ENCODE assay signal across 18 cellular contexts in genomic region chr22:46490538-46490937, GRCh38. TPM values are rescaled to one million over a fixed set of nuclear protein-coding genes. Genes with fewer than 3 reads are reported as not detected.
A peak's percentile ranks its signal among the peaks of the same experiment; 100 is the strongest.
DNase-seq lines count a peak whose midpoint lies in the region; ATAC-seq, FAIRE-seq and TF ChIP-seq lines count a peak whose summit lies in the region.
"Had no signal": no experiment of that assay in that cellular context is flagged by ENCODE, and none has a peak within 500 bp of the region (broad histone marks: within the 10 kb centered on the region; RNA-seq: fewer than 3 reads in every experiment).

No MANE protein-coding gene starts in this region.

- H2BK120ac ChIP-seq in trophoblast cell (ENCODE audit: insufficient read depth, low read length, poor library complexity) = peak overlapping the region; percentile 57

- peak overlapping the region; percentile 54 for H4K8ac ChIP-seq in trophoblast cell (ENCODE audit: low read depth, low read length)

- H3K4me3 ChIP-seq in GM12864 (ENCODE audit: low read depth, low read length) (no peak overlapping the region), MM.1S (ENCODE audit: low read length) (no peak overlapping the region), GM12878 (no peak overlapping the region), trophoblast cell (ENCODE audit: low read depth, low read length) (no peak overlapping the region)
- H3K4me3 ChIP-seq: GM23338 had no signal

- POLR2A ChIA-PET in GM12878 (lab: Charles Lee) = no interaction called here

- peak overlapping the region; percentile 76 for H3K18ac ChIP-seq in trophoblast cell (ENCODE audit: low read length)

- TF ChIP-seq EP300 in GM12878 (IDR thresholded peaks at IDR 0.05; ENCODE audit: borderline replicate concordance in 1 of 2, control insufficient read depth in 1 of 2, low read depth in 2 of 2, low read length in 2 of 2) = no peak

- TF ChIP-seq RAD21 in GM12878 (IDR thresholded peaks at IDR 0.05; ENCODE audit: insufficient read depth, low read depth, low read length) = no peak

- peak overlapping the region; percentile 87 for H2AK5ac ChIP-seq in trophoblast cell (ENCODE audit: low read length)

- in situ Hi-C loops in GM12878 (cut with MboI) = no loop called here

- peak; percentile 7 for DNase-seq in GM12864 (ENCODE audit: low read depth)
- peak; percentile 71 for DNase-seq in MM.1S
- no peak for DNase-seq in GM12878 (ENCODE audit: low read depth, low spot score)
- DNase-seq in trophoblast cell = peak; percentile 32 to 56
- DNase-seq in NCI-H1048 (lab: John Stamatoyannopoulos, UW) = no peak
- no peak for DNase-seq in NCI-H524 treated with DMSO at 0.1 percent for 48 hours (lab: John Stamatoyannopoulos, UW)
- DNase-seq: ACHN; CD4-positive, alpha-beta memory T cell; DMS153; DMS79 treated with DMSO at 0.1 percent for 48 hours; EL; H7 had no signal

- TF ChIP-seq CTCF in GM12864 (IDR thresholded peaks at IDR 0.05; ENCODE audit: low read depth, low read length, missing control alignments) = no peak
- no peak for TF ChIP-seq CTCF in MM.1S (IDR thresholded peaks at IDR 0.05; ENCODE audit: low read length)
- no peak for TF ChIP-seq CTCF in GM12878 (IDR thresholded peaks at IDR 0.05 in 2 of 3, conservative IDR thresholded peaks at IDR 0.05 in 1 of 3; ENCODE audit: control insufficient read depth in 2 of 3, extremely low read depth in 1 of 3, insufficient read depth in 1 of 3, low read depth in 3 of 3, low read length in 3 of 3)

- peak overlapping the region; percentile 66; the same call in 1 of the 2 replicates for H3K27ac ChIP-seq in MM.1S (ENCODE audit: low read length)
- H3K27ac ChIP-seq in GM12878 (ENCODE audit: control insufficient read depth, insufficient read depth) = no peak overlapping the region
- peak overlapping the region; percentile 54 for H3K27ac ChIP-seq in trophoblast cell (ENCODE audit: low read depth, low read length)
- H3K27ac ChIP-seq: C4-2B had no signal

- no peak for FAIRE-seq in GM12878 (lab: Jason Lieb, UNC)
- FAIRE-seq: D721Med, G401.6 had no signal

- ATAC-seq in GM12878 (no peak), HG03520 (IDR thresholded peaks at IDR 0.05; ENCODE audit: unreplicated experiment) (no peak), GM19328 (IDR thresholded peaks at IDR 0.05; ENCODE audit: unreplicated experiment) (no peak)
- ATAC-seq: GM23338 had no signal

- H3K9me3 ChIP-seq in MM.1S (replicated peaks; ENCODE audit: insufficient read depth, low read length) (no peaks in the 10 kb centered on the region), GM12878 (replicated peaks; ENCODE audit: control insufficient read depth, insufficient read depth, low read length) (no peaks in the 10 kb centered on the region; the same call in 2 of the 3 replicates), trophoblast cell (ENCODE audit: insufficient read depth, low read depth, low read length) (peaks cover 3% of the 10 kb centered on the region)

- peaks cover 14% of the 10 kb centered on the region for H3K4me1 ChIP-seq in MM.1S (ENCODE audit: low read length)
- peaks cover 3% of the 10 kb centered on the region; the same call in 1 of the 2 replicates for H3K4me1 ChIP-seq in GM12878 (ENCODE audit: control insufficient read depth, insufficient read depth, low read length)
- H3K4me1 ChIP-seq in trophoblast cell (ENCODE audit: control insufficient read depth in 1 of 2, insufficient read depth in 2 of 2, low read length in 2 of 2) = peaks cover 23 to 28% of the 10 kb centered on the region in 2 experiments

- peak overlapping the region; percentile 73 for H2BK5ac ChIP-seq in trophoblast cell (ENCODE audit: low read depth, low read length, poor library complexity)

- CTCF ChIA-PET in GM12878 (lab: Yijun Ruan, JAX) = no interaction called here

- no TSS peak for BruUV-seq in GM12878 (replicated peaks; lab: Mats Ljungman, UMichigan)

- TF ChIP-seq POLR2A in GM12878 (IDR thresholded peaks at IDR 0.05; ENCODE audit: low read depth, low read length) = no peak

- H4K12ac ChIP-seq in trophoblast cell (ENCODE audit: low read depth, low read length) = no peak overlapping the region

- H3F3A ChIP-seq in MM.1S (ENCODE audit: insufficient read depth, low read length) = 0 out of 2 replicates have a peak, but pooled peaks cover 3% of the 10 kb centered on the region

- H3K79me2 ChIP-seq in MM.1S (ENCODE audit: low read length) (no peaks in the 10 kb centered on the region), GM12878 (ENCODE audit: control insufficient read depth, insufficient read depth, low read length) (no peaks in the 10 kb centered on the region), trophoblast cell (ENCODE audit: control insufficient read depth, insufficient read depth, low read length, poor library complexity) (peaks cover 4% of the 10 kb centered on the region)

- no peaks in the 10 kb centered on the region for H3K9me2 ChIP-seq in MM.1S (replicated peaks; ENCODE audit: insufficient read depth, low read length)

- H3K4ac ChIP-seq in trophoblast cell (ENCODE audit: low read depth, low read length) = peak overlapping the region; percentile 11

- H2BK12ac ChIP-seq in trophoblast cell (ENCODE audit: low read length) = peak overlapping the region; percentile 97

- H3K79me1 ChIP-seq in trophoblast cell (ENCODE audit: low read length) = peaks cover 27% of the 10 kb centered on the region

- H2AFZ ChIP-seq in MM.1S (ENCODE audit: low read length) = no peak overlapping the region
- no peak overlapping the region for H2AFZ ChIP-seq in GM12878 (ENCODE audit: control insufficient read depth, low read depth, low read length)
- H2AFZ ChIP-seq in trophoblast cell (ENCODE audit: insufficient read depth, low read length, poor library complexity) = no peak overlapping the region
- H2AFZ ChIP-seq: GM23338 had no signal

- RAD21 ChIA-PET in GM12878 (lab: Charles Lee; ENCODE audit: unreplicated experiment) = no interaction called here

- H4K20me1 ChIP-seq in MM.1S (ENCODE audit: insufficient read depth, low read length) (no peaks in the 10 kb centered on the region), GM12878 (ENCODE audit: control insufficient read depth, insufficient read depth) (no peaks in the 10 kb centered on the region)

- no peaks in the 10 kb centered on the region for H3K36me3 ChIP-seq in MM.1S (replicated peaks; ENCODE audit: insufficient read depth, low read length)
- no peaks in the 10 kb centered on the region for H3K36me3 ChIP-seq in GM12878 (ENCODE audit: control insufficient read depth in 2 of 2, insufficient read depth in 2 of 2, low read length in 1 of 2)
- H3K36me3 ChIP-seq in trophoblast cell (ENCODE audit: control insufficient read depth in 1 of 2, insufficient read depth in 2 of 2, low read length in 2 of 2) = peaks cover 0 to 2% of the 10 kb centered on the region in 2 experiments

- no peak overlapping the region for H3K9ac ChIP-seq in MM.1S (ENCODE audit: low read length)
- no peak overlapping the region for H3K9ac ChIP-seq in GM12878 (ENCODE audit: control insufficient read depth, insufficient read depth, low read length)
- H3K9ac ChIP-seq in trophoblast cell (ENCODE audit: low read length) = no peak overlapping the region

- SMC1A ChIA-PET in GM12878 (lab: Charles Lee; ENCODE audit: uncharacterized antibody, unreplicated experiment) = no interaction called here

- no peak overlapping the region for H3K23ac ChIP-seq in trophoblast cell (ENCODE audit: low read length)

- H4K91ac ChIP-seq in trophoblast cell (ENCODE audit: low read depth, low read length) = peak overlapping the region; percentile 88

- intact Hi-C loops in GM12878 (cut with micrococcal nuclease; ENCODE audit: unreplicated experiment) = no loop called here

- WGBS in GM12878 (ENCODE audit: insufficient coverage, insufficient replicate concordance, low lambda C conversion rate, missing lambda C conversion rate) = 43% methylated on average over 11 of the region's 11 CpGs
- no CpG with 5 or more reads among the region's 11 CpGs for whole genome bisulfite sequencing in trophoblast cell (ENCODE audit: extremely low coverage, insufficient coverage, insufficient read length)

- no peak overlapping the region for H3K4me2 ChIP-seq in MM.1S (ENCODE audit: low read depth, low read length)
- no peak overlapping the region for H3K4me2 ChIP-seq in GM12878 (ENCODE audit: control insufficient read depth, insufficient read depth)
- H3K4me2 ChIP-seq in trophoblast cell (ENCODE audit: low read length) = no peak overlapping the region
- H3K4me2 ChIP-seq: GM23338 had no signal

- H3K14ac ChIP-seq in trophoblast cell (ENCODE audit: low read length) = peak overlapping the region; percentile 28

- H3K27me3 ChIP-seq in MM.1S (replicated peaks; ENCODE audit: insufficient read depth, low read length) = no peaks in the 10 kb centered on the region
- H3K27me3 ChIP-seq in GM12878 (replicated peaks in 1 of 2; ENCODE audit: control insufficient read depth in 2 of 2, insufficient read depth in 2 of 2, low read length in 1 of 2) = no peaks in the 10 kb centered on the region; a peak in 1 of 4 replicates
- H3K27me3 ChIP-seq in trophoblast cell (ENCODE audit: insufficient read depth, low read length) = no peaks in the 10 kb centered on the region

TF ChIP-seq in GM12878, 131 proteins besides CTCF, POLR2A, EP300 and RAD21 (continues in another document):
- TF ChIP-seq BHLHE40 (IDR thresholded peaks at IDR 0.05; ENCODE audit: borderline replicate concordance in 1 of 2, low read depth in 2 of 2, low read length in 1 of 2) (peak; percentile 27 to 52; a peak in 2 of 4 replicates), TCF12 (IDR thresholded peaks at IDR 0.05; ENCODE audit: low read depth, low read length) (peak; percentile 38; the same call in 1 of the 2 replicates)

RNA-seq across cellular contexts. Expression of gene CELSR1, which starts 46.9 kb away (rescaled TPM):
- total RNA-seq in GM12878 (2013; cell fraction: nucleolus; rRNA removed) = 6.5 and 9.5 TPM in 2 replicates
- total RNA-seq in GM12878 (2014; rRNA removed) = 0.34 and 0.38 TPM in 2 replicates
- 0.22 and 0.23 TPM in 2 replicates for total RNA-seq in GM12878 (2014; rRNA removed; fragmentation: Illumina TruSeq; extraction: Trizol)
- 0.74 and 0.90 TPM in 2 replicates for total RNA-seq in GM12878 (2021)
- 0.20 TPM for polyA plus RNA-seq in GM12878 (2011; ENCODE audit: low read depth)
- 1.3 and 1.7 TPM in 2 replicates for polyA plus RNA-seq in GM12878 (2011; rRNA removed)
- polyA plus RNA-seq in GM12878 (2011; cell fraction: cytosol; rRNA removed) = 2.4 and 2.5 TPM in 2 replicates
- polyA plus RNA-seq in GM12878 (2011; cell fraction: nucleus; rRNA removed) = 14.0 and 14.2 TPM in 2 replicates
- 0.51 and 0.73 TPM in 2 replicates for polyA plus RNA-seq in GM12878 (2012)
- polyA plus RNA-seq in GM12878 (2014; fragmentation: Illumina TruSeq; extraction: Trizol) = 0.32 and 0.37 TPM in 2 replicates
- under 1 TPM in 1 of 2 experiments, not detected in 1; 0.05 TPM for polyA plus RNA-seq in GM12878 (2014; fragmentation: Nextera tagmentation; extraction: Ambion mirVana)
- 0.66 and 0.78 TPM in 2 replicates for polyA plus RNA-seq in GM12878 (2014; rRNA removed)
- polyA plus RNA-seq in GM12878 (2016; fragmentation: Nextera tagmentation; extraction: Ambion mirVana) = under 1 TPM in 1 of 2 experiments, not detected in 1; 0.08 TPM
- 5.9 and 8.8 TPM in 2 replicates for polyA minus RNA-seq in GM12878 (2011; rRNA and poly(A)+ RNA removed)
- polyA minus RNA-seq in GM12878 (2011; cell fraction: cytosol; rRNA and poly(A)+ RNA removed) = 2.8 and 3.7 TPM in 2 replicates
- 9.6 and 16.9 TPM in 2 replicates for polyA minus RNA-seq in GM12878 (2011; cell fraction: nucleus; rRNA and poly(A)+ RNA removed)
- polyA plus RNA-seq in trophoblast cell (2013) = 28.5 and 29.5 TPM in 2 replicates

Comparison
In these comparisons a context has a peak if more than half of its experiments do, and no peak if none do; other contexts are left out.
1. DNase-seq: peak in GM12864 (single experiment), MM.1S (single experiment) and trophoblast cell (2 of 2); none in GM12878 (single experiment), NCI-H1048 (single experiment) and NCI-H524 treated with DMSO at 0.1 percent for 48 hours (single experiment).